Comparison of ENCODE assay signal across 13 cellular contexts in the genomic region with DNA sequence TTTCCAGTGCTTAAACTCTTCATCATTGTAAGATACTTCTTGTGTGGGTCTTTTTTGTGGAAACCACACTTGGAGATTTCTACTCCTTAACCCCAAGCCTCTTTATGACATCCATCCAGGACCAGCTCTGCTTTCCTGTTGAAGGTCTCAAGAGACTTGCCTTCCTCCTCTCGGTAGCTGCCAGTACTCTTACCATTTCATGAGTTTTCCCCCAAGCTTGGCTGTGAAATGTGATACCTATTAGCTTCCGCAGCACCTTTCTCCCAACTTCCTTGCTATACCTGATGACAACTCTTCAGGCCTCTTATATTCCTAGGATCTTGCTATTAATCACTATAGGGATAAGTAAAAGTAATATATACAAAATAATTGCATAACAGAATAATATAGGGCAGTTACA.
"Had no signal": no experiment of that assay in that cellular context is flagged by ENCODE, and none has a peak within 500 bp of the region (broad histone marks: within the 10 kb centered on the region; RNA-seq: fewer than 3 reads in every experiment).

No MANE protein-coding gene starts in this region.

- H3K9me3 ChIP-seq: neutrophil, stomach, testis, upper lobe of left lung had no signal

- H3K27ac Mint-ChIP-seq: activated naive CD4-positive, alpha-beta T cell treated with anti-CD3 and anti-CD28 coated beads for 36 hours; activated naive CD8-positive, alpha-beta T cell treated with anti-CD3 and anti-CD28 coated beads, Interleukin-2, amount 50 U/mL, for 24 hours had no signal

- H3K4me3 ChIP-seq: stomach, testis, upper lobe of left lung had no signal

- H3K9me3 Mint-ChIP-seq: activated naive CD4-positive, alpha-beta T cell treated with anti-CD3 and anti-CD28 coated beads for 36 hours; activated naive CD8-positive, alpha-beta T cell treated with anti-CD3 and anti-CD28 coated beads, Interleukin-2, amount 50 U/mL, for 24 hours had no signal

- H3K27me3 Mint-ChIP-seq: activated naive CD8-positive, alpha-beta T cell treated with anti-CD3 and anti-CD28 coated beads, Interleukin-2, amount 50 U/mL, for 24 hours; T-helper 17 cell had no signal

- H3K36me3 ChIP-seq: neutrophil, stomach, upper lobe of left lung had no signal

- H3K27me3 ChIP-seq: neutrophil, stomach, testis, upper lobe of left lung had no signal

- H3K27ac ChIP-seq: neutrophil, stomach, testis, upper lobe of left lung had no signal

- H3K4me3 Mint-ChIP-seq: activated naive CD4-positive, alpha-beta T cell treated with anti-CD3 and anti-CD28 coated beads for 36 hours; T-helper 17 cell had no signal

- DNase-seq: activated CD4-positive, alpha-beta T cell treated with anti-CD3 and anti-CD28 coated beads for 4 hours; activated CD8-positive, alpha-beta memory T cell treated with anti-CD3 and anti-CD28 coated beads for 24 hours; activated naive CD4-positive, alpha-beta T cell treated with anti-CD3 and anti-CD28 coated beads for 36 hours; activated naive CD8-positive, alpha-beta T cell treated with anti-CD3 and anti-CD28 coated beads, Interleukin-2, amount 50 U/mL, for 24 hours; aorta; dermis blood vessel endothelial cell; foreskin melanocyte; stomach; T-helper 17 cell; testis; WERI-Rb-1 had no signal

- ATAC-seq: activated naive CD8-positive, alpha-beta T cell treated with anti-CD3 and anti-CD28 coated beads, Interleukin-2, amount 50 U/mL, for 24 hours; T-helper 17 cell had no signal
